In the genomic region with DNA sequence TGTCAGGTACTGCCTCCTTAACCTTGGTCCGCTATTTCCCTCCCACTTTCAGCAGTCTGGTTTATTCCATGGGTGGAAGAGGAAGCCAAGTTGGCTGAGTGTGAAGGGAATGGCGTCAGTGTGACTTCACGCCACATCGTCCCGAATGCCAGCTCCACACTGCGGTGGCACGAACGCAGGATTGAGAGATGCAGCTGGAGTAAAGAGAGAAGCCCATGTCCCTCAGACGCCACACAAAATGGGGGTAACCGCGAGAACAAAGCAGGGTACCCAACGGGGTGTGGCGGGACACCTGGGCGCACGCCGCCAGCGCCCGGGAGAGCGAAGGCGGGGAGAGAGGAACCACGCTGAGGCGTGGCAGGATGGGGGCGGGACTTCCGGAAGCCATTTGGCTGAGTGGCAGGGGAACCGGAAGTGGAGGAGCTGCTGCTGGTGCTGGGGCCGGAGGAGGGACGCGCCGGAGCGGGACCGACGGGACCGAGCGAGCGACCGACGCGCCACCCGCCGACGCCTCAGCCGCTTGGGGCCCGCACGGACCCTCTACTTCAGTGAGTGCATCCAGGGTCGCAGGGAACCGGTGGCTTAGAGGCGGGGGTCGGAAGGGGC, we compare ENCODE assay signal across 8 cellular contexts. TPM values are rescaled to one million over a fixed set of nuclear protein-coding genes. Genes with fewer than 3 reads are reported as not detected.
DNase-seq lines count a peak whose midpoint lies in the region; ATAC-seq and TF ChIP-seq lines count a peak whose summit lies in the region.

TSS of gene PAFAH1B2 (plus strand) at position 417 of the 606 bp plus-strand sequence. CDS start 8,161 bp downstream, outside the sequence.

- peak; percentile 98 for ATAC-seq in HG03432 (IDR thresholded peaks at IDR 0.05; ENCODE audit: unreplicated experiment)

- DNase-seq in Ammon's horn (ENCODE audit: low spot score) (peak; percentile 97), NCI-H460 (ENCODE audit: extremely low read depth, low read depth) (peak; percentile 90), cerebellar cortex (ENCODE audit: low spot score) (peak; percentile 96), islet precursor cell (peak; percentile 96)
- DNase-seq in activated CD4-positive, CD25-positive, alpha-beta regulatory T cell treated with anti-CD3 and anti-CD28 coated beads, Interleukin-2, amount 50 U/mL, for 72 hours: peak; percentile 97
- peak; percentile 95 for DNase-seq in stimulated activated CD4-positive, alpha-beta T cell treated with anti-CD3 and anti-CD28 coated beads, Interleukin-12 subunit alpha, Interleukin-12 subunit beta, amount 100 ng/mL, for 4 hours

- TF ChIP-seq POLR2A in GM19193 (IDR thresholded peaks at IDR 0.05; ENCODE audit: extremely low read depth, insufficient read depth, insufficient read length): peak; percentile 73

RNA-seq across cellular contexts. Expression of gene PAFAH1B2, which starts in this region (rescaled TPM):
- total RNA-seq in NCI-H460 (2014; rRNA removed; shearing (Covaris generic)): 87.8 and 97.4 TPM in 2 replicates
- 24.4 and 32.3 TPM in 2 replicates for polyA plus RNA-seq in NCI-H460 (2014; cell fraction: nucleus; rRNA removed)

Comparison
In these comparisons a context has a peak if more than half of its experiments do, and no peak if none do; other contexts are left out.
1. Peak in every context shown above with its lines: DNase-seq and ATAC-seq.